ENCODE assay signal across 33 cellular contexts in genomic region chr10:46216003-46216634, GRCh38.
DNase-seq lines count a peak whose midpoint lies in the region; ATAC-seq and TF ChIP-seq lines count a peak whose summit lies in the region.
"Had no signal": no experiment of that assay in that cellular context is flagged by ENCODE, and none has a peak within 500 bp of the region (broad histone marks: within the 10 kb centered on the region; RNA-seq: fewer than 3 reads in every experiment).

No MANE protein-coding gene starts in this region.

- in situ Hi-C loops in IMR-90 (cut with MboI; ENCODE audit: low sequenced_read_pairs): no loop called here

- H2BK20ac ChIP-seq in IMR-90 (ENCODE audit: low read depth, low read length): no peak overlapping the region

- H3K9me3 Mint-ChIP-seq in activated T-cell treated with anti-CD3 and anti-CD28 coated beads, Interleukin-2, amount 50 U/mL, for 24 hours: no peaks in the 10 kb centered on the region
- H3K9me3 Mint-ChIP-seq: activated T-cell treated with anti-CD3 and anti-CD28 coated beads, Interleukin-2, amount 50 U/mL, for 72 hours; CD4-positive, alpha-beta T cell; nephron progenitor cell had no signal

- H3K4me3 Mint-ChIP-seq in activated T-cell treated with anti-CD3 and anti-CD28 coated beads, Interleukin-2, amount 50 U/mL, for 24 hours: no peak overlapping the region
- H3K4me3 Mint-ChIP-seq: activated T-cell treated with anti-CD3 and anti-CD28 coated beads, Interleukin-2, amount 50 U/mL, for 72 hours; CD4-positive, alpha-beta T cell; nephron progenitor cell had no signal

- H2BK15ac ChIP-seq in IMR-90 (ENCODE audit: low read depth, low read length): no peak overlapping the region

- 53% methylated on average over 4 of the region's 6 CpGs; no CpG with 5 or more reads in 1 of the 2 experiments for WGBS in IMR-90 (ENCODE audit: extremely low coverage in 2 of 2, insufficient read length in 1 of 2), 2 experiments
- 86 to 90% methylated on average over 6 of the region's 6 CpGs for WGBS in testis, 2 donors

- POLR2A ChIA-PET in IMR-90 (lab: Charles Lee; ENCODE audit: unreplicated experiment): no interaction called here

- H3K4me1 Mint-ChIP-seq in activated T-cell treated with anti-CD3 and anti-CD28 coated beads, Interleukin-2, amount 50 U/mL, for 24 hours (ENCODE audit: low read depth): peaks cover 8% of the 10 kb centered on the region

- no peak overlapping the region for H3K14ac ChIP-seq in IMR-90 (replicated peaks; ENCODE audit: low read depth, low read length)

- no peak overlapping the region for H4K8ac ChIP-seq in IMR-90 (ENCODE audit: low read depth in 2 of 2, low read length in 2 of 2)

- no peak overlapping the region for H3K4me3 ChIP-seq in IMR-90 (ENCODE audit: insufficient read depth, low read depth, low read length)
- H3K4me3 ChIP-seq in testis: no peak overlapping the region
- H3K4me3 ChIP-seq in left ventricle myocardium inferior: no peak overlapping the region
- H3K4me3 ChIP-seq: A549, dorsolateral prefrontal cortex, ovary, skin epidermis, stomach, thyroid gland had no signal

- H3K23ac ChIP-seq in IMR-90 (ENCODE audit: low read depth, low read length): no peak overlapping the region

- no peaks in the 10 kb centered on the region for H4K20me1 ChIP-seq in IMR-90 (ENCODE audit: insufficient read depth, low read length)

- no peak overlapping the region for H4K5ac ChIP-seq in IMR-90 (ENCODE audit: low read depth, low read length)

- no peak for TF ChIP-seq RAD21 in IMR-90 (IDR thresholded peaks at IDR 0.05; ENCODE audit: low read length)

- no peaks in the 10 kb centered on the region for H3K79me1 ChIP-seq in IMR-90 (ENCODE audit: low read depth in 1 of 2, low read length in 2 of 2)

- no peak overlapping the region for H3K4ac ChIP-seq in IMR-90 (ENCODE audit: low read depth, low read length)

- H3K9ac ChIP-seq in IMR-90 (ENCODE audit: low read depth, low read length): no peak overlapping the region

- no peak overlapping the region for H2AK9ac ChIP-seq in IMR-90 (replicated peaks; ENCODE audit: low read depth, low read length, poor library complexity)

- H3K27ac Mint-ChIP-seq in activated T-cell treated with anti-CD3 and anti-CD28 coated beads, Interleukin-2, amount 50 U/mL, for 24 hours: no peak overlapping the region
- H3K27ac Mint-ChIP-seq: activated T-cell treated with anti-CD3 and anti-CD28 coated beads, Interleukin-2, amount 50 U/mL, for 72 hours; CD4-positive, alpha-beta T cell; nephron progenitor cell had no signal

- dilution Hi-C loops in IMR-90 (cut with HindIII; ENCODE audit: low sequenced_read_pairs, unreplicated experiment): no loop called here

- H3K27me3 Mint-ChIP-seq in activated T-cell treated with anti-CD3 and anti-CD28 coated beads, Interleukin-2, amount 50 U/mL, for 24 hours: no peaks in the 10 kb centered on the region
- H3K27me3 Mint-ChIP-seq: CD4-positive, alpha-beta T cell had no signal

- H3K4me1 ChIP-seq in IMR-90 (ENCODE audit: control insufficient read depth, insufficient read depth, low read length) (no peaks in the 10 kb centered on the region), testis (no peaks in the 10 kb centered on the region), left ventricle myocardium inferior (no peaks in the 10 kb centered on the region)
- H3K4me1 ChIP-seq: A549, stomach, thyroid gland had no signal

- ATAC-seq in IMR-90 (ENCODE audit: low read depth) (no peak), GM19463 (IDR thresholded peaks at IDR 0.05; ENCODE audit: unreplicated experiment) (no peak), GM18858 (IDR thresholded peaks at IDR 0.05; ENCODE audit: unreplicated experiment) (no peak)
- ATAC-seq: A549; activated T-cell treated with anti-CD3 and anti-CD28 coated beads, Interleukin-2, amount 50 U/mL, for 72 hours; left cardiac atrium; Panc1 had no signal

- no TSS peak for BruUV-seq in IMR-90 (replicated peaks; lab: Mats Ljungman, UMichigan)

- H4K91ac ChIP-seq in IMR-90 (ENCODE audit: insufficient read depth, low read depth, low read length): no peak overlapping the region

- no peak overlapping the region for H2AK5ac ChIP-seq in IMR-90 (ENCODE audit: low read depth, low read length)

- peaks cover 4% of the 10 kb centered on the region; the same call in 1 of the 2 replicates for H3K9me1 ChIP-seq in IMR-90 (ENCODE audit: insufficient read depth, low read length)

- H2BK120ac ChIP-seq in IMR-90 (ENCODE audit: low read depth, low read length): no peak overlapping the region

- H3K9me3 ChIP-seq in IMR-90 (ENCODE audit: control insufficient read depth, insufficient read depth, low read length) (no peaks in the 10 kb centered on the region), testis (no peaks in the 10 kb centered on the region), left ventricle myocardium inferior (replicated peaks) (no peaks in the 10 kb centered on the region)
- H3K9me3 ChIP-seq: A549, ovary, stomach, thyroid gland had no signal

- H3K36me3 ChIP-seq in IMR-90 (ENCODE audit: control insufficient read depth, insufficient read depth, low read length): no peaks in the 10 kb centered on the region
- H3K36me3 ChIP-seq in testis (ENCODE audit: low read depth, missing control alignments): no peaks in the 10 kb centered on the region
- no peaks in the 10 kb centered on the region for H3K36me3 ChIP-seq in left ventricle myocardium inferior
- H3K36me3 ChIP-seq: ovary, stomach, thyroid gland had no signal

- peak; percentile 13 for DNase-seq in activated T-cell treated with anti-CD3 and anti-CD28 coated beads, Interleukin-2, amount 50 U/mL, for 1 hour
- no peak for DNase-seq in activated T-cell treated with anti-CD3 and anti-CD28 coated beads, Interleukin-2, amount 50 U/mL, for 24 hours
- DNase-seq in IMR-90 (no peak), hepatic stellate cell (ENCODE audit: low spot score) (peak; percentile 1), testis (peak; percentile 8), left ventricle myocardium inferior (no peak)
- DNase-seq: activated CD4-positive, alpha-beta T cell treated with anti-CD3 and anti-CD28 coated beads for 4 hours; activated naive CD4-positive, alpha-beta T cell; activated T-cell treated with anti-CD3 and anti-CD28 coated beads, Interleukin-2, amount 50 U/mL, for 72 hours; AML-193; CD4-positive, alpha-beta T cell; central memory CD4-positive, alpha-beta T cell; HCEC 1CT; hippocampal formation; left cardiac atrium; NCI-H1436; NCI-H226; NCI-H526 treated with DMSO at 0.1 percent for 48 hours; nephron progenitor cell; ovary; retina; Right ventricle myocardium superior; stimulated activated CD4-positive, alpha-beta T cell treated with anti-CD3 and anti-CD28 coated beads, Interleukin-1b, Interleukin-23, amount 100 ng/mL, for 48 hours; stomach; T1000; thyroid gland had no signal

- H3K27ac ChIP-seq in IMR-90 (ENCODE audit: insufficient read depth, low read length) (no peak overlapping the region), testis (no peak overlapping the region), left ventricle myocardium inferior (replicated peaks) (no peak overlapping the region)
- H3K27ac ChIP-seq: A549, dorsolateral prefrontal cortex, ovary, skin epidermis, stomach, thyroid gland, VCaP had no signal

- H2BK5ac ChIP-seq in IMR-90 (ENCODE audit: low read depth, low read length, poor library complexity, severe bottlenecking): no peak overlapping the region

- H3K4me2 ChIP-seq in IMR-90 (ENCODE audit: low read depth, low read length): no peak overlapping the region
- H3K4me2 ChIP-seq: A549 had no signal

- peaks cover 18% of the 10 kb centered on the region for H3K36me3 Mint-ChIP-seq in activated T-cell treated with anti-CD3 and anti-CD28 coated beads, Interleukin-2, amount 50 U/mL, for 24 hours (ENCODE audit: low read depth)

- intact Hi-C loops in IMR-90 (cut with micrococcal nuclease): no loop called here
- intact Hi-C loops in testis (cut with DNase I; ENCODE audit: low total_unique reads): no loop called here
- intact Hi-C loops in left ventricle myocardium inferior (cut with micrococcal nuclease): no loop called here

- no peak overlapping the region for H3K56ac ChIP-seq in IMR-90 (ENCODE audit: extremely low read depth, insufficient read depth, low read length)

- TF ChIP-seq POLR2A in IMR-90 (IDR thresholded peaks at IDR 0.05; ENCODE audit: low read depth, low read length): no peak
- TF ChIP-seq POLR2A in testis (IDR thresholded peaks at IDR 0.05): no peak

- H3K27me3 ChIP-seq in IMR-90 (ENCODE audit: control insufficient read depth, insufficient read depth, low read length): peaks cover 18% of the 10 kb centered on the region
- no peaks in the 10 kb centered on the region for H3K27me3 ChIP-seq in testis
- peaks cover 22% of the 10 kb centered on the region for H3K27me3 ChIP-seq in left ventricle myocardium inferior (ENCODE audit: low read depth)
- H3K27me3 ChIP-seq: ovary, stomach, thyroid gland had no signal

- TF ChIP-seq CTCF in IMR-90 (conservative IDR thresholded peaks at IDR 0.05; ENCODE audit: low read depth, low read length) (no peak), testis (IDR thresholded peaks at IDR 0.05) (no peak), left ventricle myocardium inferior (IDR thresholded peaks at IDR 0.05; ENCODE audit: borderline replicate concordance) (no peak)

- H3K18ac ChIP-seq in IMR-90 (ENCODE audit: low read depth, low read length): no peak overlapping the region

- peak overlapping the region; percentile 33 for H2AFZ ChIP-seq in IMR-90 (replicated peaks; ENCODE audit: low read length, poor library complexity)

- CTCF ChIA-PET in IMR-90 (lab: Yijun Ruan, JAX): no interaction called here

TF ChIP-seq in IMR-90, 13 proteins besides CTCF, POLR2A, EP300 and RAD21 (continues in another document):
- TF ChIP-seq SMC3 (IDR thresholded peaks at IDR 0.05; ENCODE audit: low read depth, low read length) (no peak), USF2 (IDR thresholded peaks at IDR 0.05; ENCODE audit: low read depth, low read length) (no peak), FOS (IDR thresholded peaks at IDR 0.05; ENCODE audit: low read depth, low read length) (no peak), CEBPB (IDR thresholded peaks at IDR 0.05; ENCODE audit: low read depth, low read length) (no peak), ELK1 (IDR thresholded peaks at IDR 0.05; ENCODE audit: borderline replicate concordance, low read depth, low read length) (no peak)

Comparison
In these comparisons a context has a peak if more than half of its experiments do, and no peak if none do; other contexts are left out.
1. DNase-seq: peak in activated T-cell treated with anti-CD3 and anti-CD28 coated beads, Interleukin-2, amount 50 U/mL, for 1 hour (single experiment), hepatic stellate cell (single experiment) and testis (single experiment); none in activated T-cell treated with anti-CD3 and anti-CD28 coated beads, Interleukin-2, amount 50 U/mL, for 24 hours (single experiment), IMR-90 (single experiment) and left ventricle myocardium inferior (single experiment).